Comparison of ENCODE assay signal across 27 cellular contexts in genomic region chr11:109849946-109850345, GRCh38.
"Had no signal": no experiment of that assay in that cellular context is flagged by ENCODE, and none has a peak within 500 bp of the region (broad histone marks: within the 10 kb centered on the region; RNA-seq: fewer than 3 reads in every experiment).

No MANE protein-coding gene starts in this region.

- H3K4me3 Mint-ChIP-seq: activated naive CD8-positive, alpha-beta T cell treated with anti-CD3 and anti-CD28 coated beads for 36 hours; activated T-cell treated with anti-CD3 and anti-CD28 coated beads, Interleukin-2, amount 50 U/mL, for 72 hours; effector memory CD8-positive, alpha-beta T cell; nephron progenitor cell; T-helper 2 cell treated with Interferon-gamma antibody and Interleukin-4, amounts not matched to agents 5 μg/mL and 100 μg/mL, for 36 hours had no signal

- H3K4me2 ChIP-seq: hepatocyte had no signal

- ATAC-seq: activated T-cell treated with anti-CD3 and anti-CD28 coated beads, Interleukin-2, amount 50 U/mL, for 72 hours; body of pancreas; effector memory CD8-positive, alpha-beta T cell; gastrocnemius medialis had no signal

- H3K9me3 ChIP-seq: adrenal gland, body of pancreas, gastrocnemius medialis, left ventricle myocardium inferior, ovary, suprapubic skin, tibial nerve had no signal

- H3K27ac ChIP-seq: adrenal gland, body of pancreas, cardiac muscle cell, coronary artery, gastrocnemius medialis, hepatocyte, left ventricle myocardium inferior, ovary, suprapubic skin, tibial nerve had no signal

- H3K27me3 Mint-ChIP-seq: effector memory CD8-positive, alpha-beta T cell; progenitor cell of endocrine pancreas had no signal

- H2AFZ ChIP-seq: hepatocyte had no signal

- H3K4me3 ChIP-seq: adrenal gland, body of pancreas, cardiac muscle cell, coronary artery, gastrocnemius medialis, hepatocyte, left ventricle myocardium inferior, lung, ovary, suprapubic skin, tibial nerve had no signal

- H3K4me1 Mint-ChIP-seq: activated naive CD8-positive, alpha-beta T cell treated with anti-CD3 and anti-CD28 coated beads for 36 hours had no signal

- DNase-seq: activated CD4-positive, alpha-beta T cell treated with anti-CD3 and anti-CD28 coated beads for 4 hours; activated CD4-positive, alpha-beta T cell treated with anti-CD3 and anti-CD28 coated beads, Interleukin-2, amount 50 U/mL, for 4 hours; activated naive CD4-positive, alpha-beta T cell treated with Interleukin-2 at 50 U/mL for 16 hours; activated naive CD8-positive, alpha-beta T cell treated with anti-CD3 and anti-CD28 coated beads for 36 hours; activated T-cell treated with anti-CD3 and anti-CD28 coated beads for 4 hours; activated T-cell treated with anti-CD3 and anti-CD28 coated beads, Interleukin-2, amount 50 U/mL, for 72 hours; adrenal gland; aorta; body of pancreas; effector memory CD8-positive, alpha-beta T cell; erythroblast; gastrocnemius medialis; islet precursor cell; left ventricle myocardium inferior; nephron progenitor cell; ovary; stimulated activated CD4-positive, alpha-beta T cell treated with anti-CD3 and anti-CD28 coated beads, Interleukin-15, amount 100 ng/mL, for 24 hours; stimulated activated CD4-positive, alpha-beta T cell treated with anti-CD3 and anti-CD28 coated beads, Interleukin-2, amount 100 ng/mL, for 24 hours; stimulated activated naive CD4-positive, alpha-beta T cell had no signal

- H3K36me3 Mint-ChIP-seq: activated naive CD8-positive, alpha-beta T cell treated with anti-CD3 and anti-CD28 coated beads for 36 hours had no signal

- H3K4me1 ChIP-seq: body of pancreas, gastrocnemius medialis, left ventricle myocardium inferior, suprapubic skin, tibial nerve had no signal

- H3K27ac Mint-ChIP-seq: activated naive CD8-positive, alpha-beta T cell treated with anti-CD3 and anti-CD28 coated beads for 36 hours; activated T-cell treated with anti-CD3 and anti-CD28 coated beads, Interleukin-2, amount 50 U/mL, for 72 hours; effector memory CD8-positive, alpha-beta T cell; nephron progenitor cell; progenitor cell of endocrine pancreas; T-helper 2 cell treated with Interferon-gamma antibody and Interleukin-4, amounts not matched to agents 5 μg/mL and 100 μg/mL, for 36 hours had no signal

- H3K9me3 Mint-ChIP-seq: activated naive CD8-positive, alpha-beta T cell treated with anti-CD3 and anti-CD28 coated beads for 36 hours; activated T-cell treated with anti-CD3 and anti-CD28 coated beads, Interleukin-2, amount 50 U/mL, for 72 hours; effector memory CD8-positive, alpha-beta T cell; nephron progenitor cell; T-helper 2 cell treated with Interferon-gamma antibody and Interleukin-4, amounts not matched to agents 5 μg/mL and 100 μg/mL, for 36 hours had no signal

- H3K79me2 ChIP-seq: hepatocyte had no signal

- H3K36me3 ChIP-seq: adrenal gland, cardiac muscle cell, gastrocnemius medialis, left ventricle myocardium inferior, ovary, suprapubic skin, tibial nerve had no signal

- H3K27me3 ChIP-seq: adrenal gland, body of pancreas, cardiac muscle cell, gastrocnemius medialis, hepatocyte, ovary, suprapubic skin, tibial nerve had no signal
